ENCODE assay signal across 8 cellular contexts in genomic region chr10:15097011-15097812, GRCh38. TPM values are rescaled to one million over a fixed set of nuclear protein-coding genes. Genes with fewer than 3 reads are reported as not detected.
DNase-seq lines count a peak whose midpoint lies in the region; ATAC-seq and TF ChIP-seq lines count a peak whose summit lies in the region.

TSS of gene RPP38 (plus strand) at chr10:15097355. CDS start at chr10:15103315, 5,960 bp downstream.

- peak in 1 of 2 donors; percentile 3 for TF ChIP-seq RAD21 in liver (IDR thresholded peaks at IDR 0.05)

- H3K4me1 Mint-ChIP-seq in CD4-positive, CD25-positive, alpha-beta regulatory T cell, result peaks cover 0 to 40% (median 30%) of the 10 kb centered on the region in 4 donors

- peak within 1 kb of the TSS; percentile 95 to 97 (median 95) for H3K4me3 Mint-ChIP-seq in CD4-positive, CD25-positive, alpha-beta regulatory T cell

- H3K27me3 ChIP-seq in CD4-positive, CD25-positive, alpha-beta regulatory T cell (ENCODE audit: control insufficient read depth, insufficient read depth, low read length), result no peaks in the 10 kb centered on the region
- no peaks in the 10 kb centered on the region for H3K27me3 ChIP-seq in liver (ENCODE audit: control insufficient read depth in 4 of 4, insufficient read depth in 4 of 4, low read length in 3 of 4)

- WGBS in liver, result under 1% methylated on average over 84 of the region's 84 CpGs

- H3K27me3 Mint-ChIP-seq in CD4-positive, CD25-positive, alpha-beta regulatory T cell, result no peaks in the 10 kb centered on the region

- ATAC-seq in CD4-positive, CD25-positive, alpha-beta regulatory T cell (ENCODE audit: low read depth in 2 of 2), result peak; percentile 84 to 86
- ATAC-seq in GM19397 (IDR thresholded peaks at IDR 0.05; ENCODE audit: unreplicated experiment), result peak; percentile 84
- peak; percentile 79 for ATAC-seq in HG03565 (IDR thresholded peaks at IDR 0.05; ENCODE audit: unreplicated experiment)

- peaks cover 30% of the 10 kb centered on the region for H3K4me1 ChIP-seq in CD4-positive, CD25-positive, alpha-beta regulatory T cell (ENCODE audit: control insufficient read depth, insufficient read depth, low read length, poor library complexity, severe bottlenecking)
- H3K4me1 ChIP-seq in liver (ENCODE audit: control insufficient read depth in 4 of 4, insufficient read depth in 4 of 4, low read length in 3 of 4), result peaks cover 7 to 23% (median 14%) of the 10 kb centered on the region in 4 donors

- H3K9ac ChIP-seq in liver (ENCODE audit: low read depth in 1 of 2, low read length in 2 of 2), result peak within 1 kb of the TSS; percentile 95 to 96

- TF ChIP-seq CTCF in liver (IDR thresholded peaks at IDR 0.05; ENCODE audit: low read depth, low read length, missing input control), result no peak

- DNase-seq in CD4-positive, CD25-positive, alpha-beta regulatory T cell, result peak; percentile 90 to 95 (median 95)
- DNase-seq in NCI-H82 (lab: John Stamatoyannopoulos, UW), result peak; percentile 94
- peak; percentile 96 to 97 for DNase-seq in activated CD4-positive, alpha-beta T cell treated with anti-CD3 and anti-CD28 coated beads, Interleukin-2, amount 50 U/mL, for 48 hours
- DNase-seq in dermis blood vessel endothelial cell, result peak; percentile 97
- DNase-seq in stimulated activated CD4-positive, alpha-beta T cell treated with anti-CD3 and anti-CD28 coated beads, Interleukin-4, amount 100 ng/mL, for 1 hour, result peak; percentile 96

- H3K27ac ChIP-seq in CD4-positive, CD25-positive, alpha-beta regulatory T cell (ENCODE audit: insufficient read depth, low read length, poor library complexity, severe bottlenecking), result peak within 1 kb of the TSS; percentile 96
- H3K27ac ChIP-seq in liver (ENCODE audit: low read depth in 1 of 2, low read length in 2 of 2), result peak within 1 kb of the TSS; percentile 90 to 98

- peak within 1 kb of the TSS; percentile 91 for H3K4me3 ChIP-seq in CD4-positive, CD25-positive, alpha-beta regulatory T cell (ENCODE audit: low read depth, low read length)
- H3K4me3 ChIP-seq in liver (ENCODE audit: low read depth in 1 of 3, low read length in 3 of 3), result peak within 1 kb of the TSS; percentile 82 to 99 (median 93)

- H3K36me3 Mint-ChIP-seq in CD4-positive, CD25-positive, alpha-beta regulatory T cell, result no peaks in the 10 kb centered on the region

- H3K9me3 ChIP-seq in CD4-positive, CD25-positive, alpha-beta regulatory T cell (ENCODE audit: control insufficient read depth in 2 of 2, low read length in 2 of 2), result no peaks in the 10 kb centered on the region
- no peaks in the 10 kb centered on the region for H3K9me3 ChIP-seq in liver (ENCODE audit: control insufficient read depth in 4 of 4, low read length in 3 of 4)

- H3K9me3 Mint-ChIP-seq in CD4-positive, CD25-positive, alpha-beta regulatory T cell, result no peaks in the 10 kb centered on the region

- H3K27ac Mint-ChIP-seq in CD4-positive, CD25-positive, alpha-beta regulatory T cell, result peak within 1 kb of the TSS; percentile 98 to 99 (median 98)

- peaks cover 11% of the 10 kb centered on the region for H3K36me3 ChIP-seq in CD4-positive, CD25-positive, alpha-beta regulatory T cell (ENCODE audit: control insufficient read depth, insufficient read depth, low read length)
- peaks cover 0 to 2% (median 0%) of the 10 kb centered on the region in 4 donors for H3K36me3 ChIP-seq in liver (ENCODE audit: control insufficient read depth in 4 of 4, insufficient read depth in 3 of 4, low read depth in 1 of 4, low read length in 3 of 4)

TF ChIP-seq in liver, 16 proteins besides CTCF, POLR2A, EP300 and RAD21:
- no peak for TF ChIP-seq TAF1 (conservative IDR thresholded peaks at IDR 0.05)
- no peak for TF ChIP-seq RXRA (IDR thresholded peaks at IDR 0.05)
- TF ChIP-seq NR2F2 (IDR thresholded peaks at IDR 0.05), result no peak
- TF ChIP-seq HNF4A (conservative IDR thresholded peaks at IDR 0.05), result peak in 1 of 2 donors; percentile 28
- peak in 1 of 2 donors; percentile 79 for TF ChIP-seq GABPA (IDR thresholded peaks at IDR 0.05 in 1 of 2, conservative IDR thresholded peaks at IDR 0.05 in 1 of 2)
- no peak for TF ChIP-seq SP1 (IDR thresholded peaks at IDR 0.05)
- no peak for TF ChIP-seq YY1 (IDR thresholded peaks at IDR 0.05)
- peak; percentile 9 for TF ChIP-seq REST (IDR thresholded peaks at IDR 0.05)
- peak; percentile 99 for TF ChIP-seq ZBTB33 (IDR thresholded peaks at IDR 0.05)
- TF ChIP-seq EGR1 (IDR thresholded peaks at IDR 0.05; ENCODE audit: low read depth in 2 of 2), result peak; percentile 89 to 91
- TF ChIP-seq FOXA1 (IDR thresholded peaks at IDR 0.05), result no peak
- TF ChIP-seq MAX (IDR thresholded peaks at IDR 0.05), result no peak
- no peak for TF ChIP-seq JUND (IDR thresholded peaks at IDR 0.05)
- no peak for TF ChIP-seq HNF4G (IDR thresholded peaks at IDR 0.05)
- TF ChIP-seq FOXA2 (IDR thresholded peaks at IDR 0.05), result no peak
- TF ChIP-seq ATF3 (IDR thresholded peaks at IDR 0.05), result no peak

RNA-seq across cellular contexts. Expression of gene RPP38, which starts in this region (rescaled TPM):
- total RNA-seq in CD4-positive, CD25-positive, alpha-beta regulatory T cell, result 9.3 TPM
- 10 to 100 TPM; 19.6 to 38.7 (median 28.9) TPM for polyA plus RNA-seq in CD4-positive, CD25-positive, alpha-beta regulatory T cell
- total RNA-seq in dermis blood vessel endothelial cell, result 12.3 and 12.8 TPM in 2 replicates
- total RNA-seq in liver, result 1 to 10 TPM; 7.2 to 8.4 TPM
- polyA plus RNA-seq in liver, result 10 to 100 TPM in 1 of 2 donors, 1 to 10 TPM in 1; 8.1 to 12.0 TPM

Comparison
In these comparisons a context has a peak if more than half of its experiments do, and no peak if none do; other contexts are left out.
1. Peak in every context shown above with its lines: DNase-seq, ATAC-seq, H3K4me3 ChIP-seq and H3K27ac ChIP-seq.